Comparison of ENCODE assay signal across 25 cellular contexts in genomic region chr20:4445780-4446179, GRCh38.
DNase-seq lines count a peak whose midpoint lies in the region; ATAC-seq and TF ChIP-seq lines count a peak whose summit lies in the region.
"Had no signal": no experiment of that assay in that cellular context is flagged by ENCODE, and none has a peak within 500 bp of the region (broad histone marks: within the 10 kb centered on the region; RNA-seq: fewer than 3 reads in every experiment).

No MANE protein-coding gene starts in this region.

- H4K20me1 ChIP-seq in osteoblast (ENCODE audit: insufficient read depth, low read length): no peaks in the 10 kb centered on the region
- H4K20me1 ChIP-seq: BLaER1 had no signal

- TF ChIP-seq CTCF in HFFc6 (IDR thresholded peaks at IDR 0.05): no peak
- no peak for TF ChIP-seq CTCF in osteoblast (IDR thresholded peaks at IDR 0.05; ENCODE audit: extremely low read depth, low read depth, low read length)

- peak; percentile 61 for DNase-seq in AG08395 (ENCODE audit: low spot score)
- no peak for DNase-seq in HFFc6
- DNase-seq in epithelial cell of prostate (ENCODE audit: low read depth, low spot score): no peak
- no peak for DNase-seq in osteoblast (ENCODE audit: insufficient read length, low spot score, missing footprints)
- no peak for DNase-seq in T-helper 2 cell
- no peak for DNase-seq in right cardiac atrium
- no peak for DNase-seq in activated effector memory CD4-positive, alpha-beta T cell treated with anti-CD3 and anti-CD28 coated beads, Interleukin-2, amount 50 U/mL, for 16 hours
- DNase-seq: 8988T; Calu3; CD4-positive, alpha-beta memory T cell; EL; KG1; NCI-H1417; NCI-H187; NCI-H2107; NCI-H2227 treated with DMSO at 0.1 percent for 48 hours; NCI-H510A treated with DMSO at 0.1 percent for 48 hours; NCI-H774; SIG-M5 had no signal

- H3K9me3 Mint-ChIP-seq in HFFc6: peaks cover 6% of the 10 kb centered on the region; the same call in 1 of the 2 replicates

- no peak overlapping the region for H3K4me2 ChIP-seq in osteoblast (ENCODE audit: insufficient read depth, low read length)
- H3K4me2 ChIP-seq: BLaER1, GM23338 had no signal

- H3K4me3 ChIP-seq in osteoblast (ENCODE audit: insufficient read depth, low read length) (no peak overlapping the region), right cardiac atrium (ENCODE audit: low read length) (no peak overlapping the region)
- H3K4me3 ChIP-seq: BLaER1, GM23338 had no signal

- H3K4me1 Mint-ChIP-seq in HFFc6 (ENCODE audit: low read depth): peaks cover 59% of the 10 kb centered on the region
- H3K4me1 Mint-ChIP-seq: CD4-positive, alpha-beta memory T cell had no signal

- no peaks in the 10 kb centered on the region for H3K27me3 Mint-ChIP-seq in HFFc6 (ENCODE audit: insufficient read depth)

- H3K27ac ChIP-seq in epithelial cell of prostate: peak overlapping the region; percentile 96
- no peak overlapping the region for H3K27ac ChIP-seq in osteoblast (ENCODE audit: low read depth, low read length)
- H3K27ac ChIP-seq in right cardiac atrium (ENCODE audit: low read length): no peak overlapping the region
- H3K27ac ChIP-seq: BLaER1, RWPE1 had no signal

- no peaks in the 10 kb centered on the region for H3K79me2 ChIP-seq in osteoblast (ENCODE audit: insufficient read depth, low read length)

- H3K27me3 ChIP-seq in osteoblast (ENCODE audit: insufficient read depth, low read length): no peaks in the 10 kb centered on the region
- no peaks in the 10 kb centered on the region for H3K27me3 ChIP-seq in right cardiac atrium (ENCODE audit: control insufficient read depth, insufficient read depth)
- H3K27me3 ChIP-seq: BLaER1 had no signal

- H3K4me1 ChIP-seq in osteoblast (ENCODE audit: insufficient read depth, low read length) (peaks cover 38% of the 10 kb centered on the region), right cardiac atrium (ENCODE audit: control insufficient read depth, insufficient read depth, low read length) (no peaks in the 10 kb centered on the region)
- H3K4me1 ChIP-seq: BLaER1 had no signal

- H3K9me3 ChIP-seq in osteoblast (ENCODE audit: low read depth, low read length): no peaks in the 10 kb centered on the region
- no peaks in the 10 kb centered on the region for H3K9me3 ChIP-seq in right cardiac atrium (ENCODE audit: control insufficient read depth, low read length)

- no peaks in the 10 kb centered on the region for H3K36me3 ChIP-seq in osteoblast (ENCODE audit: insufficient read depth, low read length)
- H3K36me3 ChIP-seq: BLaER1 had no signal

- 33% methylated on average over 4 of the region's 4 CpGs for WGBS in right cardiac atrium

- ATAC-seq in GM21526 (IDR thresholded peaks at IDR 0.05; ENCODE audit: low FRiP score, unreplicated experiment) (no peak), right cardiac atrium (no peak)
- ATAC-seq: GM23338, HCT116, HepG2 had no signal

- H2AFZ ChIP-seq in osteoblast (ENCODE audit: low read length): peak overlapping the region; percentile 20
- H2AFZ ChIP-seq: GM23338 had no signal

- peak overlapping the region; percentile 70 for H3K27ac Mint-ChIP-seq in HFFc6
- H3K27ac Mint-ChIP-seq: CD4-positive, alpha-beta memory T cell; GM23338 had no signal

- H3K36me3 Mint-ChIP-seq in HFFc6 (ENCODE audit: low read depth): peaks cover 16% of the 10 kb centered on the region; the same call in 1 of the 2 replicates
- H3K36me3 Mint-ChIP-seq: CD4-positive, alpha-beta memory T cell had no signal

- no peak overlapping the region for H3K4me3 Mint-ChIP-seq in HFFc6
- H3K4me3 Mint-ChIP-seq: CD4-positive, alpha-beta memory T cell; GM23338 had no signal

- intact Hi-C loops in right cardiac atrium (cut with DNase I): no loop called here
